ENCODE assay signal across 19 cellular contexts in genomic region chr12:93247313-93248057, GRCh38.
A peak's percentile ranks its signal among the peaks of the same experiment; 100 is the strongest.
DNase-seq lines count a peak whose midpoint lies in the region; ATAC-seq, FAIRE-seq and TF ChIP-seq lines count a peak whose summit lies in the region.
"Had no signal": no experiment of that assay in that cellular context is flagged by ENCODE, and none has a peak within 500 bp of the region (broad histone marks: within the 10 kb centered on the region; RNA-seq: fewer than 3 reads in every experiment).

No MANE protein-coding gene starts in this region.

- no peaks in the 10 kb centered on the region for H3K27me3 ChIP-seq in HepG2 (ENCODE audit: control insufficient read depth in 1 of 2, insufficient read depth in 2 of 2, low read length in 2 of 2)
- no peaks in the 10 kb centered on the region for H3K27me3 ChIP-seq in right lobe of liver
- H3K27me3 ChIP-seq in astrocyte (ENCODE audit: insufficient read depth, low read length), result no peaks in the 10 kb centered on the region
- H3K27me3 ChIP-seq: body of pancreas, esophagus muscularis mucosa, pancreas had no signal

- ATAC-seq in HepG2 (peak; percentile 58), right lobe of liver (no peak), GM21447 (IDR thresholded peaks at IDR 0.05; ENCODE audit: unreplicated experiment) (no peak)
- ATAC-seq: body of pancreas; pancreas; stimulated activated naive CD8-positive, alpha-beta T cell treated with anti-CD3 and anti-CD28 coated beads, Interleukin-15, amount 100 ng/mL, for 72 hours had no signal

- H2AFZ ChIP-seq in HepG2 (ENCODE audit: low read length) (no peak overlapping the region), astrocyte (ENCODE audit: low read depth, low read length) (no peak overlapping the region)

- DNase-seq in HepG2 (ENCODE audit: low spot score) (no peak), right lobe of liver (no peak), astrocyte (ENCODE audit: low read depth) (peak; percentile 47), middle frontal gyrus (ENCODE audit: extremely low spot score, low spot score) (peak; percentile 30), HEK293T (ENCODE audit: extremely low spot score) (no peak), endothelial cell (ENCODE audit: low spot score) (no peak), cerebellar cortex (ENCODE audit: low spot score) (no peak)
- DNase-seq: activated CD4-positive, CD25-positive, alpha-beta regulatory T cell treated with anti-CD3 and anti-CD28 coated beads, Interleukin-2, amount 50 U/mL, for 72 hours; activated naive CD4-positive, alpha-beta T cell treated with Interleukin-2 at 50 U/mL for 16 hours; body of pancreas; NCI-H1417; pancreas; SHP77; stimulated activated naive CD8-positive, alpha-beta T cell treated with anti-CD3 and anti-CD28 coated beads, Interleukin-15, amount 100 ng/mL, for 72 hours had no signal

- H3K4me3 ChIP-seq in HepG2 (replicated peaks in 1 of 3; ENCODE audit: insufficient read depth in 1 of 3, low read depth in 2 of 3, low read length in 3 of 3) (no peak overlapping the region), right lobe of liver (no peak overlapping the region), astrocyte (ENCODE audit: insufficient read depth, low read depth, low read length) (no peak overlapping the region)
- H3K4me3 ChIP-seq: body of pancreas, esophagus muscularis mucosa, pancreas had no signal

- H3K36me3 Mint-ChIP-seq in astrocyte (ENCODE audit: low read depth, unreplicated experiment) (no peaks in the 10 kb centered on the region), endothelial cell (ENCODE audit: low read depth, unreplicated experiment) (no peaks in the 10 kb centered on the region)

- TF ChIP-seq POLR2A in HepG2 (IDR thresholded peaks at IDR 0.05; ENCODE audit: insufficient read depth in 1 of 2, low read depth in 2 of 2, low read length in 2 of 2) (no peak), right lobe of liver (IDR thresholded peaks at IDR 0.05) (no peak)

- TF ChIP-seq EP300 in HepG2 (IDR thresholded peaks at IDR 0.05; ENCODE audit: low read depth in 2 of 2, low read length in 2 of 2) (no peak), HepG2 (CRISPR knock-in tag; IDR thresholded peaks at IDR 0.05; ENCODE audit: borderline replicate concordance) (no peak)

- no peaks in the 10 kb centered on the region for H3K36me3 ChIP-seq in HepG2 (replicated peaks in 1 of 2; ENCODE audit: control insufficient read depth in 1 of 2, insufficient read depth in 2 of 2, low read length in 2 of 2)
- no peaks in the 10 kb centered on the region for H3K36me3 ChIP-seq in right lobe of liver
- no peaks in the 10 kb centered on the region for H3K36me3 ChIP-seq in astrocyte (ENCODE audit: insufficient read depth, low read length)
- H3K36me3 ChIP-seq: esophagus muscularis mucosa, pancreas had no signal

- H4K20me1 ChIP-seq in HepG2 (ENCODE audit: insufficient read depth, low read length) (no peaks in the 10 kb centered on the region), astrocyte (ENCODE audit: insufficient read depth, low read length) (no peaks in the 10 kb centered on the region)

- H3K9me3 Mint-ChIP-seq in astrocyte (ENCODE audit: unreplicated experiment) (peaks cover 2% of the 10 kb centered on the region), endothelial cell (ENCODE audit: unreplicated experiment) (no peaks in the 10 kb centered on the region)
- H3K9me3 Mint-ChIP-seq: stimulated activated naive CD8-positive, alpha-beta T cell treated with anti-CD3 and anti-CD28 coated beads, Interleukin-15, amount 100 ng/mL, for 72 hours had no signal

- H3K27ac Mint-ChIP-seq in astrocyte (ENCODE audit: unreplicated experiment) (no peak overlapping the region), endothelial cell (ENCODE audit: unreplicated experiment) (no peak overlapping the region)

- H3K4me1 ChIP-seq in HepG2 (ENCODE audit: insufficient read depth, low read length), result peaks cover 58% of the 10 kb centered on the region
- H3K4me1 ChIP-seq in right lobe of liver, result peaks cover 0 to 14% (median 6%) of the 10 kb centered on the region in 4 donors
- no peaks in the 10 kb centered on the region for H3K4me1 ChIP-seq in astrocyte (ENCODE audit: insufficient read depth, low read length)
- H3K4me1 ChIP-seq: pancreas had no signal

- in situ Hi-C loops in HepG2 (cut with HindIII; ENCODE audit: extremely low pct_ligation_motif_present, low pct_unique_long_range_greater_than_20kb), result no loop called here

- H3K9ac ChIP-seq in HepG2 (ENCODE audit: insufficient read depth, low read depth, low read length) (no peak overlapping the region), astrocyte (ENCODE audit: low read length) (no peak overlapping the region)

- BruUV-seq in HepG2 (replicated peaks; lab: Mats Ljungman, UMichigan), result no TSS peak

- CTCF ChIA-PET in HepG2 (lab: Yijun Ruan, JAX; ENCODE audit: low intra/inter-chr PET ratio, low total read pairs), result no interaction called here
- CTCF ChIA-PET in HEK293T (lab: Yijun Ruan, JAX), result interaction anchor here (0.6 kb wide), 1 partner anchor 36 kb away, joined by 3 read pairs; no protein-coding TSS in a partner anchor

- peak overlapping the region; percentile 3; the same call in 1 of the 2 replicates for H3K4me2 ChIP-seq in HepG2 (ENCODE audit: low read depth, low read length)
- no peak overlapping the region for H3K4me2 ChIP-seq in astrocyte (ENCODE audit: low read length)

- H3K4me1 Mint-ChIP-seq in astrocyte (ENCODE audit: low read depth, unreplicated experiment) (peaks cover 10% of the 10 kb centered on the region), endothelial cell (ENCODE audit: unreplicated experiment) (no peaks in the 10 kb centered on the region)

- POLR2A ChIA-PET in HepG2 (lab: Yijun Ruan, JAX), result no interaction called here
- POLR2A ChIA-PET in HEK293T (lab: Yijun Ruan, JAX), result no interaction called here

- no peak for TF ChIP-seq RAD21 in HepG2 (CRISPR knock-in tag; IDR thresholded peaks at IDR 0.05)

- H3K79me2 ChIP-seq in HepG2 (ENCODE audit: insufficient read depth, low read length) (no peaks in the 10 kb centered on the region), astrocyte (ENCODE audit: insufficient read depth, low read length) (no peaks in the 10 kb centered on the region)

- FAIRE-seq in HepG2 (lab: Jason Lieb, UNC) (no peak), astrocyte (lab: Jason Lieb, UNC) (no peak)
- FAIRE-seq: H1, keratinocyte, pancreas, urothelium cell line had no signal

- H3K27me3 Mint-ChIP-seq in astrocyte (ENCODE audit: low read depth, unreplicated experiment), result no peaks in the 10 kb centered on the region
- no peaks in the 10 kb centered on the region for H3K27me3 Mint-ChIP-seq in endothelial cell (ENCODE audit: unreplicated experiment)
- H3K27me3 Mint-ChIP-seq: stimulated activated naive CD8-positive, alpha-beta T cell treated with anti-CD3 and anti-CD28 coated beads, Interleukin-15, amount 100 ng/mL, for 72 hours had no signal

- TF ChIP-seq CTCF in HepG2 (CRISPR knock-in tag; IDR thresholded peaks at IDR 0.05), result no peak
- no peak for TF ChIP-seq CTCF in right lobe of liver (IDR thresholded peaks at IDR 0.05)
- TF ChIP-seq CTCF in astrocyte (IDR thresholded peaks at IDR 0.05; ENCODE audit: insufficient read depth, low read depth, low read length), result no peak
- no peak for TF ChIP-seq CTCF in endothelial cell (IDR thresholded peaks at IDR 0.05; ENCODE audit: unreplicated experiment)

- intact Hi-C loops in HepG2 (cut with micrococcal nuclease; ENCODE audit: unreplicated experiment), result no loop called here
- intact Hi-C loops in right lobe of liver (cut with DNase I), result no loop called here

- WGBS in HepG2 (ENCODE audit: low lambda C conversion rate), result 47% methylated on average over 7 of the region's 7 CpGs
- 50% methylated on average over 3 of the region's 7 CpGs for WGBS in right lobe of liver (ENCODE audit: insufficient coverage, low coverage, low lambda C conversion rate, missing lambda C conversion rate)

- H3K4me3 Mint-ChIP-seq in astrocyte (ENCODE audit: unreplicated experiment) (no peak overlapping the region), endothelial cell (ENCODE audit: unreplicated experiment) (no peak overlapping the region)
- H3K4me3 Mint-ChIP-seq: stimulated activated naive CD8-positive, alpha-beta T cell treated with anti-CD3 and anti-CD28 coated beads, Interleukin-15, amount 100 ng/mL, for 72 hours had no signal

- no peaks in the 10 kb centered on the region for H3K9me3 ChIP-seq in HepG2 (ENCODE audit: low read length)
- H3K9me3 ChIP-seq in right lobe of liver, result no peaks in the 10 kb centered on the region
- no peaks in the 10 kb centered on the region for H3K9me3 ChIP-seq in astrocyte (ENCODE audit: insufficient read depth, low read depth, low read length)
- H3K9me3 ChIP-seq: body of pancreas, esophagus muscularis mucosa, pancreas had no signal

- H3K27ac ChIP-seq in HepG2 (ENCODE audit: extremely low read length, insufficient read depth, low read length), result no peak overlapping the region
- no peak overlapping the region for H3K27ac ChIP-seq in right lobe of liver
- H3K27ac ChIP-seq in astrocyte (ENCODE audit: low read depth, low read length), result no peak overlapping the region
- H3K27ac ChIP-seq: body of pancreas, esophagus muscularis mucosa, pancreas had no signal

TF ChIP-seq in HepG2, 621 proteins besides CTCF, POLR2A, EP300 and RAD21 (continues in another document):
- TF ChIP-seq XRCC5 (optimal IDR thresholded peaks at IDR 0.05; ENCODE audit: low read length), result no peak
- TF ChIP-seq MIER2 (CRISPR knock-in tag; IDR thresholded peaks at IDR 0.05), result peak; percentile 75; the same call in 1 of the 2 replicates
- no peak for TF ChIP-seq KMT2B (CRISPR knock-in tag; IDR thresholded peaks at IDR 0.05)
- TF ChIP-seq ZNF768 (CRISPR knock-in tag; IDR thresholded peaks at IDR 0.05), result no peak

TF ChIP-seq in HEK293T, 16 proteins besides CTCF, POLR2A, EP300 and RAD21:
- TF ChIP-seq TARDBP (IDR thresholded peaks at IDR 0.05) (no peak), FOXM1 (IDR thresholded peaks at IDR 0.05; ENCODE audit: borderline replicate concordance) (no peak), SUZ12 (IDR thresholded peaks at IDR 0.05) (no peak), NFRKB (IDR thresholded peaks at IDR 0.05) (no peak), PKNOX1 (IDR thresholded peaks at IDR 0.05) (no peak), FOXA1 (IDR thresholded peaks at IDR 0.05) (no peak), L3MBTL2 (conservative IDR thresholded peaks at IDR 0.05) (no peak), FOXK2 (IDR thresholded peaks at IDR 0.05) (no peak)

Comparison
In these comparisons a context has a peak if more than half of its experiments do, and no peak if none do; other contexts are left out.
1. DNase-seq: peak in astrocyte (single experiment) and middle frontal gyrus (single experiment); none in HepG2 (single experiment), right lobe of liver (0 of 3), HEK293T (single experiment), endothelial cell (single experiment) and cerebellar cortex (single experiment).